Comparison of ENCODE assay signal across 8 cellular contexts in the genomic region with DNA sequence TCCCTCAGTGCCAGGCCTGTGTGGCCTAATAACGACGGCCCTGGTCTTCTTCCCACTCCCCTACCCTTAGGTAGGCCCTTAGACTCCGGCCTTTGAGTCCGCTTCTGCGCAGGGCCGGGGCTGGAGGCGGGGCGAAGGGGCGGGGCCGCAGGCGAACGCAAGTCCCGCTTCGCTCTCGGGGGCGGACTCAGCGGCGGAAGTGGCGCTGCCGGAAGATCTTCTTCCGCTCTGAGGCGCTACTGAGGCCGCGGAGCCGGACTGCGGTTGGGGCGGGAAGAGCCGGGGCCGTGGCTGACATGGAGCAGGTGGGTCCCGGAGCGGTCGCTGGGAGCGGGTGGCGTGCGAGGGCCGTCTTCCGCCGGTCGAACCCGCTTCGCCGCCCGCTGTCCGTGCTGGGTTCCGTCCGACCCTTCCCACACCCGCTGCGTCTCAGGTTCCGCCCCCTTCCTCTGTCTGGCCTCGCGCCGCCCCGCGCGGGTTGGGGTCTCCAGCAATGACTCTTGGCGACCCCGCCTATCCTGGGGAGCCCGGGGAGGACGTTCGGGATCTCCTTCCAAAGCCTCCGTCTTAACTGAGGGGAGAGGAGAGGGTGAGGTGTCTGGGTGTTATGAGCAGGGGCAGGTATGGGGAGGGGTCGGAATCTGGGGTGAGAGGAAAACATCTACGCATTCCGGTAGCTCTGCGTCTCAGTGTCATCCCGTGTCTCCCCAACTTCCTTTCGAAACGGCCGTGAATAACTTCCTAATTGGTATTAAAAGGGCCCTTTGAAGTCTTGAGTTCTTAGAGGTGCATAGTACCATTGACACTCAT. TPM values are rescaled to one million over a fixed set of nuclear protein-coding genes. Genes with fewer than 3 reads are reported as not detected.
DNase-seq lines count a peak whose midpoint lies in the region; ATAC-seq, FAIRE-seq and TF ChIP-seq lines count a peak whose summit lies in the region.

Gene STARD3, plus strand, starts transcription at position 218 of the 810 bp plus-strand sequence. CDS start 16,388 bp downstream, outside the sequence.

- no peaks in the 10 kb centered on the region for H4K20me1 ChIP-seq in HCT116 (ENCODE audit: insufficient read depth)

- ATAC-seq in HCT116 (peak; percentile 78), Right ventricle myocardium inferior (peak; percentile 96), pancreas (peak; percentile 87 to 92 (median 91))
- peak; percentile 86 for ATAC-seq in activated naive CD8-positive, alpha-beta T cell treated with anti-CD3 and anti-CD28 coated beads, Interleukin-2, amount 10 ng/mL, durations not matched to agents 7 days and 5 days (ENCODE audit: low read depth)

- H3K27me3 ChIP-seq in HCT116 (ENCODE audit: insufficient read depth, low read length) (no peaks in the 10 kb centered on the region), pancreas (no peaks in the 10 kb centered on the region), thymus (ENCODE audit: control insufficient read depth, insufficient read depth) (no peaks in the 10 kb centered on the region)

- H3K27me3 Mint-ChIP-seq in activated naive CD8-positive, alpha-beta T cell treated with anti-CD3 and anti-CD28 coated beads, Interleukin-2, amount 10 ng/mL, durations not matched to agents 7 days and 5 days: no peaks in the 10 kb centered on the region

- H3K4me3 ChIP-seq in HCT116 (replicated peaks in 1 of 2; ENCODE audit: low read depth in 1 of 2, low read length in 2 of 2): peak within 1 kb of the TSS; percentile 94 to 99
- H3K4me3 ChIP-seq in pancreas: peak within 1 kb of the TSS; percentile 61 to 94 (median 70)
- H3K4me3 ChIP-seq in thymus (ENCODE audit: low read length): peak within 1 kb of the TSS; percentile 88

- TF ChIP-seq POLR2A in HCT116 (IDR thresholded peaks at IDR 0.05; ENCODE audit: borderline replicate concordance, extremely low read depth, insufficient read depth, insufficient read length): no peak

- H3K9ac ChIP-seq in HCT116 (ENCODE audit: low read length): peak within 1 kb of the TSS; percentile 90

- intact Hi-C loops in HCT116 (cut with micrococcal nuclease): no loop called here
- intact Hi-C loops in Right ventricle myocardium inferior (cut with DNase I): loop anchor here (5.0 kb wide), 2 partner anchors 35 to 115 kb away; no protein-coding TSS in a partner anchor
- intact Hi-C loops in pancreas (cut with DNase I): no loop called here

- peak within 1 kb of the TSS; percentile 81 for H3K27ac Mint-ChIP-seq in activated naive CD8-positive, alpha-beta T cell treated with anti-CD3 and anti-CD28 coated beads, Interleukin-2, amount 10 ng/mL, durations not matched to agents 7 days and 5 days

- peaks cover 43 to 65% of the 10 kb centered on the region in 2 experiments for H3K4me1 ChIP-seq in HCT116 (ENCODE audit: control insufficient read depth in 1 of 2, insufficient read depth in 2 of 2, low read length in 2 of 2)
- peaks cover 6 to 33% (median 14%) of the 10 kb centered on the region in 3 donors for H3K4me1 ChIP-seq in pancreas
- H3K4me1 ChIP-seq in thymus (ENCODE audit: control insufficient read depth, insufficient read depth, low read length): peaks cover 24% of the 10 kb centered on the region

- WGBS in pancreas, 2 donors: 1% methylated on average over 62 to 69 of the region's 69 CpGs
- under 1% methylated on average over 69 of the region's 69 CpGs for WGBS in thymus

- CTCF ChIA-PET in HCT116 (lab: Charles Lee): interaction anchor here (0.9 to 1.7 kb wide), 3 partner anchors 14 to 17 kb away, joined by 3 to 7 read pairs (median 4); no protein-coding TSS in a partner anchor

- TF ChIP-seq CTCF in HCT116 (IDR thresholded peaks at IDR 0.05 in 2 of 3, conservative IDR thresholded peaks at IDR 0.05 in 1 of 3; ENCODE audit: borderline replicate concordance in 1 of 3, insufficient read depth in 1 of 3, low read depth in 2 of 3, low read length in 2 of 3) (no peak), pancreas (IDR thresholded peaks at IDR 0.05) (no peak)

- peaks cover 2% of the 10 kb centered on the region for H3K36me3 Mint-ChIP-seq in activated naive CD8-positive, alpha-beta T cell treated with anti-CD3 and anti-CD28 coated beads, Interleukin-2, amount 10 ng/mL, durations not matched to agents 7 days and 5 days

- H3K4me3 Mint-ChIP-seq in activated naive CD8-positive, alpha-beta T cell treated with anti-CD3 and anti-CD28 coated beads, Interleukin-2, amount 10 ng/mL, durations not matched to agents 7 days and 5 days: peak within 1 kb of the TSS; percentile 96

- H3K4me2 ChIP-seq in HCT116 (ENCODE audit: low read length): peak within 1 kb of the TSS; percentile 94

- FAIRE-seq in pancreas (lab: Jason Lieb, UNC): no peak

- H3K9me2 ChIP-seq in HCT116 (ENCODE audit: insufficient read depth): no peaks in the 10 kb centered on the region

- no peak within 1 kb of the TSS for H2AFZ ChIP-seq in HCT116 (ENCODE audit: low read depth, low read length, poor library complexity, severe bottlenecking)

- no peaks in the 10 kb centered on the region for H3K9me3 Mint-ChIP-seq in activated naive CD8-positive, alpha-beta T cell treated with anti-CD3 and anti-CD28 coated beads, Interleukin-2, amount 10 ng/mL, durations not matched to agents 7 days and 5 days

- peaks cover 48% of the 10 kb centered on the region for H3K4me1 Mint-ChIP-seq in activated naive CD8-positive, alpha-beta T cell treated with anti-CD3 and anti-CD28 coated beads, Interleukin-2, amount 10 ng/mL, durations not matched to agents 7 days and 5 days

- peaks cover 39% of the 10 kb centered on the region for H3K79me2 ChIP-seq in HCT116 (ENCODE audit: insufficient read depth, low read length)

- peak within 1 kb of the TSS; percentile 72 for H3K27ac ChIP-seq in HCT116 (ENCODE audit: low read depth, low read length)
- H3K27ac ChIP-seq in pancreas: peak within 1 kb of the TSS; percentile 54 to 82 (median 81)
- H3K27ac ChIP-seq in thymus (ENCODE audit: low read depth): peak within 1 kb of the TSS; percentile 96

- DNase-seq in GF-D8 (lab: John Stamatoyannopoulos, UW) (peak; percentile 67), HCT116 (ENCODE audit: low read depth, low spot score) (peak; percentile 73), NCI-H1092 (lab: John Stamatoyannopoulos, UW) (peak; percentile 87), SW 1271 (lab: John Stamatoyannopoulos, UW) (peak; percentile 71 to 72), Right ventricle myocardium inferior (ENCODE audit: missing footprints) (peak; percentile 98), pancreas (peak; percentile 89 to 96 (median 92))
- peak; percentile 93 for DNase-seq in activated naive CD8-positive, alpha-beta T cell treated with anti-CD3 and anti-CD28 coated beads, Interleukin-2, amount 10 ng/mL, durations not matched to agents 7 days and 5 days

- TF ChIP-seq RAD21 in HCT116 (IDR thresholded peaks at IDR 0.05; ENCODE audit: low read depth): no peak

- no peaks in the 10 kb centered on the region for H3K9me3 ChIP-seq in HCT116 (ENCODE audit: control insufficient read depth in 1 of 2, insufficient read depth in 1 of 2, low read depth in 1 of 2, low read length in 2 of 2)
- no peaks in the 10 kb centered on the region for H3K9me3 ChIP-seq in pancreas
- no peaks in the 10 kb centered on the region for H3K9me3 ChIP-seq in thymus (ENCODE audit: control insufficient read depth)

- H3K36me3 ChIP-seq in HCT116 (ENCODE audit: control insufficient read depth in 1 of 2, insufficient read depth in 2 of 2, low read length in 2 of 2) (no peaks in the 10 kb centered on the region), pancreas (no peaks in the 10 kb centered on the region), thymus (ENCODE audit: control insufficient read depth, insufficient read depth) (no peaks in the 10 kb centered on the region)

- RAD21 ChIA-PET in HCT116 (lab: Charles Lee; ENCODE audit: low non-redundant PET in 1 of 2, low total read pairs in 2 of 2, uncharacterized antibody in 2 of 2, unreplicated experiment in 2 of 2): interaction anchor here in 1 of 2 experiments (0.6 kb wide), 1 partner anchor 1889 kb away, joined by 3 read pairs; no protein-coding TSS in a partner anchor

- BruUV-seq in HCT116 (replicated peaks; lab: Mats Ljungman, UMichigan): no TSS peak

- POLR2A ChIA-PET in HCT116 (lab: Charles Lee): interaction anchor here (0.5 kb wide), 1 partner anchor 102 kb away, joined by 3 read pairs; no protein-coding TSS in a partner anchor
- POLR2A ChIA-PET in activated naive CD8-positive, alpha-beta T cell treated with anti-CD3 and anti-CD28 coated beads, Interleukin-2, amount 10 ng/mL, durations not matched to agents 7 days and 5 days (lab: Charles Lee): interaction anchor here (0.6 to 1.8 kb wide), 5 partner anchors 17 to 503 kb away, joined by 3 to 5 read pairs (median 3); partner anchors contain the start of genes CASC3 and MIEN1

TF ChIP-seq in HCT116, 20 proteins besides CTCF, POLR2A, EP300 and RAD21:
- no peak for TF ChIP-seq CEBPB (IDR thresholded peaks at IDR 0.05; ENCODE audit: low read depth)
- TF ChIP-seq ZFX (IDR thresholded peaks at IDR 0.05): peak; percentile 77; the same call in 1 of the 2 replicates
- TF ChIP-seq POLR2AphosphoS5 (IDR thresholded peaks at IDR 0.05; ENCODE audit: low read depth, low read length): peak; percentile 85
- peak; percentile 39; the same call in 1 of the 2 replicates for TF ChIP-seq SIN3A (IDR thresholded peaks at IDR 0.05; ENCODE audit: low read depth)
- no peak; the same call in none of the 2 replicates for TF ChIP-seq EGR1 (IDR thresholded peaks at IDR 0.05; ENCODE audit: low read depth)

RNA-seq across cellular contexts. Expression of gene STARD3, which starts in this region (rescaled TPM):
- total RNA-seq in HCT116 (2021; ENCODE audit: unreplicated experiment) (73.9 TPM), Right ventricle myocardium inferior (21.4 TPM), pancreas (10 to 100 TPM; 24.4 to 35.7 (median 27.2) TPM)
- polyA plus RNA-seq in HCT116 (2012): 66.5 and 74.4 TPM in 2 replicates
- 10 to 100 TPM; 96.3 to 96.5 TPM for total RNA-seq in activated naive CD8-positive, alpha-beta T cell treated with anti-CD3 and anti-CD28 coated beads, Interleukin-2, amount 10 ng/mL, durations not matched to agents 7 days and 5 days
- polyA plus RNA-seq in pancreas (10 to 100 TPM; 64.5 to 73.8 TPM), thymus (113 TPM)

Comparison
In these comparisons a context has a peak if more than half of its experiments do, and no peak if none do; other contexts are left out.
1. Peak in every context shown above with its lines: DNase-seq, ATAC-seq, H3K4me3 ChIP-seq and H3K27ac ChIP-seq.